ENCODE assay signal across 20 cellular contexts in genomic region chr14:69873877-69874780, GRCh38. TPM values are rescaled to one million over a fixed set of nuclear protein-coding genes. Genes with fewer than 3 reads are reported as not detected.
DNase-seq lines count a peak whose midpoint lies in the region; ATAC-seq and TF ChIP-seq lines count a peak whose summit lies in the region.
"Had no signal": no experiment of that assay in that cellular context is flagged by ENCODE, and none has a peak within 500 bp of the region (broad histone marks: within the 10 kb centered on the region; RNA-seq: fewer than 3 reads in every experiment).

No MANE protein-coding gene starts in this region.

- no peak overlapping the region for H3K4me3 ChIP-seq in choroid plexus epithelial cell (ENCODE audit: low read depth, low read length)
- no peak overlapping the region for H3K4me3 ChIP-seq in mesenchymal stem cell (ENCODE audit: insufficient read depth in 1 of 2, low read depth in 1 of 2, low read length in 2 of 2)

- H3K27me3 ChIP-seq in mesenchymal stem cell (ENCODE audit: control insufficient read depth in 1 of 2, insufficient read depth in 1 of 2, low read length in 2 of 2) = peaks cover 0 to 4% of the 10 kb centered on the region in 2 experiments

- H2AK5ac ChIP-seq in mesenchymal stem cell (ENCODE audit: low read length, severe bottlenecking) = no peak overlapping the region

- H2BK5ac ChIP-seq in mesenchymal stem cell (ENCODE audit: low read depth, low read length, poor library complexity, severe bottlenecking) = no peak overlapping the region

- no peak for TF ChIP-seq CTCF in choroid plexus epithelial cell (conservative IDR thresholded peaks at IDR 0.05; ENCODE audit: low read depth, low read length)

- H3K4me1 ChIP-seq in mesenchymal stem cell (ENCODE audit: control insufficient read depth, insufficient read depth, low read depth, low read length) = peaks cover 3% of the 10 kb centered on the region

- no peak overlapping the region for H3K18ac ChIP-seq in mesenchymal stem cell (ENCODE audit: low read depth in 1 of 2, low read length in 2 of 2)

- no peak overlapping the region for H3K9ac ChIP-seq in mesenchymal stem cell (ENCODE audit: low read length)

- H2AFZ ChIP-seq in mesenchymal stem cell (ENCODE audit: low read depth, low read length) = no peak overlapping the region

- H3K23ac ChIP-seq in mesenchymal stem cell (ENCODE audit: low read length in 2 of 2) = no peak overlapping the region

- DNase-seq in Daoy (ENCODE audit: low read depth) = peak; percentile 32
- DNase-seq in M059J (ENCODE audit: low read depth) = peak; percentile 8
- DNase-seq in choroid plexus epithelial cell (ENCODE audit: low read depth) = peak; percentile 82
- DNase-seq in mesenchymal stem cell = peak; percentile 4
- no peak for DNase-seq in NCI-H1092 treated with DMSO at 0.1 percent for 48 hours (lab: John Stamatoyannopoulos, UW)
- DNase-seq in stimulated activated naive CD4-positive, alpha-beta T cell treated with Interleukin-2 at 50 U/mL for 16 hours (lab: John Stamatoyannopoulos, UW) = no peak
- no peak for DNase-seq in NCI-H1092 (lab: John Stamatoyannopoulos, UW)
- DNase-seq: ACHN; activated CD8-positive, alpha-beta memory T cell treated with anti-CD3 and anti-CD28 coated beads, Interleukin-2, amount 50 U/mL, for 48 hours; amygdala; DMS153; effector memory CD8-positive, alpha-beta T cell; hypothalamus; Karpas-422; NCI-H1417; NCI-H69; SHP77 had no signal

- H4K8ac ChIP-seq in mesenchymal stem cell (ENCODE audit: low read length) = no peak overlapping the region

- H3K9me3 ChIP-seq in mesenchymal stem cell (ENCODE audit: control insufficient read depth, low read length) = peaks cover 3% of the 10 kb centered on the region

- no peak overlapping the region for H3K27ac ChIP-seq in mesenchymal stem cell (ENCODE audit: low read length, poor library complexity, severe bottlenecking)
- H3K27ac ChIP-seq: VCaP had no signal

- no peak overlapping the region for H3K4ac ChIP-seq in mesenchymal stem cell (ENCODE audit: low read depth in 1 of 2, low read length in 2 of 2)

- no peak overlapping the region for H2BK120ac ChIP-seq in mesenchymal stem cell (ENCODE audit: low read depth, low read length)

- no peak overlapping the region for H2BK15ac ChIP-seq in mesenchymal stem cell (ENCODE audit: low read depth, poor library complexity, severe bottlenecking)

- WGBS in mesenchymal stem cell = 47% methylated on average over 4 of the region's 5 CpGs

- H3K36me3 ChIP-seq in mesenchymal stem cell (ENCODE audit: control insufficient read depth in 1 of 2, insufficient read depth in 2 of 2, low read depth in 1 of 2, low read length in 2 of 2) = no peaks in the 10 kb centered on the region

- no peak for ATAC-seq in HG02840 (IDR thresholded peaks at IDR 0.05; ENCODE audit: low FRiP score, unreplicated experiment)
- ATAC-seq: effector memory CD8-positive, alpha-beta T cell had no signal

- no peak overlapping the region for H2BK12ac ChIP-seq in mesenchymal stem cell (ENCODE audit: low read length in 2 of 2)

- H3K4me2 ChIP-seq in mesenchymal stem cell (ENCODE audit: low read length, poor library complexity, severe bottlenecking) = no peak overlapping the region

- H3K14ac ChIP-seq in mesenchymal stem cell (ENCODE audit: low read length in 2 of 2) = no peak overlapping the region

- H3K79me1 ChIP-seq in mesenchymal stem cell (replicated peaks; ENCODE audit: low read length, poor library complexity, severe bottlenecking) = no peaks in the 10 kb centered on the region

- no peak overlapping the region for H4K91ac ChIP-seq in mesenchymal stem cell (ENCODE audit: low read length)

RNA-seq across cellular contexts. Expression of gene SMOC1, which starts 5.1 kb away (rescaled TPM):
- total RNA-seq in Daoy (2014; rRNA removed; shearing (Covaris generic)) = 3.7 and 5.9 TPM in 2 replicates
- total RNA-seq in M059J (2014; rRNA removed; shearing (Covaris generic)) = 0.05 TPM in 1 of 2 replicates, not detected in the other
- polyA plus RNA-seq in mesenchymal stem cell (2013, experiment 1 of 2) = 0.10 TPM
- 0.07 TPM for polyA plus RNA-seq in mesenchymal stem cell (2013, experiment 2 of 2)
- total RNA-seq: T-helper 1 cell treated with Interleukin-12 subunit alpha and Interleukin-12 subunit beta and Interleukin-4 antibody, amounts not matched to agents 30 ng/mL and 1 ng/mL, for 36 hours had no signal

Comparison
In these comparisons a context has a peak if more than half of its experiments do, and no peak if none do; other contexts are left out.
1. DNase-seq: peak in Daoy (single experiment), M059J (single experiment), choroid plexus epithelial cell (single experiment) and mesenchymal stem cell (single experiment); none in NCI-H1092 treated with DMSO at 0.1 percent for 48 hours (single experiment), stimulated activated naive CD4-positive, alpha-beta T cell treated with Interleukin-2 at 50 U/mL for 16 hours (single experiment) and NCI-H1092 (single experiment).